ENCODE assay signal across 12 cellular contexts in the genomic region with DNA sequence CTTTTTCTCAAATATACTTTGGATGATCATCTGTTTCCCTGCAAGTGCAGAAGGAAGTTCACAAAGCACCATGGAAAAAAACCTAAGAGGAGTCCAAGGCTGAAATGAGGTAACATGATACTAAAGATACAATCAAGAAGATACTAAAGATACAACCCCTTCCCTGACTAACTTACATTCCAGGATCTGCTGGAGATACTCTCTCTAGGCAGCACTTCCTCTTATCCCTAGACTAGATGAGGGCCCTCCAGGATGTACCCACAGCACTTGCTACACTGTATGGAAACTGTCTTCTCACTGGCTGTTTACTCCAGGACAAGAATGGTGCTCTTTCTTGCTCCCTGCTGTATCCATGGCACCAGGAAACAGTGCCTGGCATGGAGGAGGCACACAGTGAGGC.
DNase-seq lines count a peak whose midpoint lies in the region; ATAC-seq, FAIRE-seq and TF ChIP-seq lines count a peak whose summit lies in the region.
"Had no signal": no experiment of that assay in that cellular context is flagged by ENCODE, and none has a peak within 500 bp of the region (broad histone marks: within the 10 kb centered on the region; RNA-seq: fewer than 3 reads in every experiment).

No MANE protein-coding gene starts in this region.

- H2BK120ac ChIP-seq in mesendoderm (ENCODE audit: low read depth, low read length): no peak overlapping the region

- H3K4me3 Mint-ChIP-seq in activated naive CD8-positive, alpha-beta T cell treated with anti-CD3 and anti-CD28 coated beads, Interleukin-2, amount 10 ng/mL, durations not matched to agents 7 days and 5 days: no peak overlapping the region
- no peak overlapping the region for H3K4me3 Mint-ChIP-seq in activated naive CD8-positive, alpha-beta T cell treated with anti-CD3 and anti-CD28 coated beads for 36 hours
- H3K4me3 Mint-ChIP-seq in CD14-positive monocyte: no peak overlapping the region
- H3K4me3 Mint-ChIP-seq: CD8-positive, alpha-beta memory T cell had no signal

- no peak overlapping the region for H3K4me3 ChIP-seq in mesendoderm (ENCODE audit: low read length)
- H3K4me3 ChIP-seq in left ventricle myocardium inferior: no peak overlapping the region

- H3K36me3 ChIP-seq in mesendoderm (ENCODE audit: control insufficient read depth, insufficient read depth, low read length) (no peaks in the 10 kb centered on the region), left ventricle myocardium inferior (no peaks in the 10 kb centered on the region)

- no peak overlapping the region for H3K56ac ChIP-seq in mesendoderm (ENCODE audit: low read length)

- no peaks in the 10 kb centered on the region for H3K4me1 ChIP-seq in mesendoderm (ENCODE audit: control insufficient read depth, low read depth, low read length)
- H3K4me1 ChIP-seq in left ventricle myocardium inferior: no peaks in the 10 kb centered on the region
- H3K4me1 ChIP-seq: Caco-2 had no signal

- DNase-seq in DMS53 (lab: John Stamatoyannopoulos, UW) (peak; percentile 42), DMS53 treated with DMSO at 0.1 percent for 48 hours (lab: John Stamatoyannopoulos, UW; ENCODE audit: unreplicated experiment) (no peak), mesendoderm (peak; percentile 9), urothelium cell line (ENCODE audit: low spot score) (no peak), left ventricle myocardium inferior (no peak), CD14-positive monocyte (ENCODE audit: low spot score) (no peak)
- DNase-seq in activated naive CD8-positive, alpha-beta T cell treated with anti-CD3 and anti-CD28 coated beads, Interleukin-2, amount 10 ng/mL, durations not matched to agents 7 days and 5 days: no peak
- DNase-seq in activated naive CD8-positive, alpha-beta T cell treated with anti-CD3 and anti-CD28 coated beads for 36 hours: no peak
- DNase-seq: Caco-2; CD8-positive, alpha-beta memory T cell; HCEC 1CT had no signal

- peaks cover 29% of the 10 kb centered on the region for H3K27me3 Mint-ChIP-seq in activated naive CD8-positive, alpha-beta T cell treated with anti-CD3 and anti-CD28 coated beads, Interleukin-2, amount 10 ng/mL, durations not matched to agents 7 days and 5 days
- peaks cover 32% of the 10 kb centered on the region for H3K27me3 Mint-ChIP-seq in activated naive CD8-positive, alpha-beta T cell treated with anti-CD3 and anti-CD28 coated beads for 36 hours
- H3K27me3 Mint-ChIP-seq in CD14-positive monocyte (ENCODE audit: low read depth in 3 of 3): peaks cover 17 to 32% (median 30%) of the 10 kb centered on the region in 3 donors

- no peak for ATAC-seq in activated naive CD8-positive, alpha-beta T cell treated with anti-CD3 and anti-CD28 coated beads, Interleukin-2, amount 10 ng/mL, durations not matched to agents 7 days and 5 days (ENCODE audit: low read depth)

- no peak overlapping the region for H2BK15ac ChIP-seq in mesendoderm (replicated peaks; ENCODE audit: low read depth)

- no peak overlapping the region for H4K5ac ChIP-seq in mesendoderm (ENCODE audit: low read length)

- H3K23ac ChIP-seq in mesendoderm (ENCODE audit: low read length): no peak overlapping the region

- H3K9me3 Mint-ChIP-seq in activated naive CD8-positive, alpha-beta T cell treated with anti-CD3 and anti-CD28 coated beads, Interleukin-2, amount 10 ng/mL, durations not matched to agents 7 days and 5 days: peaks cover 3% of the 10 kb centered on the region
- peaks cover 3% of the 10 kb centered on the region for H3K9me3 Mint-ChIP-seq in activated naive CD8-positive, alpha-beta T cell treated with anti-CD3 and anti-CD28 coated beads for 36 hours
- peaks cover 0 to 5% (median 0%) of the 10 kb centered on the region in 7 donors for H3K9me3 Mint-ChIP-seq in CD14-positive monocyte
- H3K9me3 Mint-ChIP-seq: CD8-positive, alpha-beta memory T cell had no signal

- no peaks in the 10 kb centered on the region for H3K79me2 ChIP-seq in mesendoderm (ENCODE audit: control insufficient read depth, insufficient read depth, low read length)

- no peak overlapping the region for H2BK5ac ChIP-seq in mesendoderm (ENCODE audit: low read length)

- H3K9me3 ChIP-seq in left ventricle myocardium inferior (replicated peaks): no peaks in the 10 kb centered on the region
- H3K9me3 ChIP-seq: Caco-2 had no signal

- H3K79me1 ChIP-seq in mesendoderm (ENCODE audit: low read length): no peaks in the 10 kb centered on the region

- peaks cover 3% of the 10 kb centered on the region for H3K36me3 Mint-ChIP-seq in activated naive CD8-positive, alpha-beta T cell treated with anti-CD3 and anti-CD28 coated beads, Interleukin-2, amount 10 ng/mL, durations not matched to agents 7 days and 5 days
- no peaks in the 10 kb centered on the region for H3K36me3 Mint-ChIP-seq in activated naive CD8-positive, alpha-beta T cell treated with anti-CD3 and anti-CD28 coated beads for 36 hours
- H3K36me3 Mint-ChIP-seq in CD14-positive monocyte: no peaks in the 10 kb centered on the region

- intact Hi-C loops in left ventricle myocardium inferior (cut with micrococcal nuclease): no loop called here
- intact Hi-C loops in CD14-positive monocyte (cut with micrococcal nuclease): no loop called here

- TF ChIP-seq CTCF in left ventricle myocardium inferior (IDR thresholded peaks at IDR 0.05; ENCODE audit: borderline replicate concordance) (no peak), CD14-positive monocyte (IDR thresholded peaks at IDR 0.05) (no peak)

- H3K27ac Mint-ChIP-seq in activated naive CD8-positive, alpha-beta T cell treated with anti-CD3 and anti-CD28 coated beads, Interleukin-2, amount 10 ng/mL, durations not matched to agents 7 days and 5 days: peak overlapping the region; percentile 15
- no peak overlapping the region for H3K27ac Mint-ChIP-seq in activated naive CD8-positive, alpha-beta T cell treated with anti-CD3 and anti-CD28 coated beads for 36 hours
- H3K27ac Mint-ChIP-seq in CD14-positive monocyte: peak overlapping the region in 1 of 7 donors; percentile 16
- H3K27ac Mint-ChIP-seq: CD8-positive, alpha-beta memory T cell had no signal

- POLR2A ChIA-PET in activated naive CD8-positive, alpha-beta T cell treated with anti-CD3 and anti-CD28 coated beads, Interleukin-2, amount 10 ng/mL, durations not matched to agents 7 days and 5 days (lab: Charles Lee): no interaction called here

- FAIRE-seq in urothelium cell line (lab: Jason Lieb, UNC): peak; percentile 66

- H4K8ac ChIP-seq in mesendoderm (ENCODE audit: low read depth, low read length): no peak overlapping the region

- H3K4me2 ChIP-seq in mesendoderm (ENCODE audit: low read length): no peak overlapping the region

- no peak overlapping the region for H3K18ac ChIP-seq in mesendoderm (ENCODE audit: low read length)

- no peak overlapping the region for H3K9ac ChIP-seq in mesendoderm (ENCODE audit: low read length)

- no peak overlapping the region for H3K4ac ChIP-seq in mesendoderm (ENCODE audit: low read depth, low read length)

- peaks cover 4% of the 10 kb centered on the region for H3K4me1 Mint-ChIP-seq in activated naive CD8-positive, alpha-beta T cell treated with anti-CD3 and anti-CD28 coated beads, Interleukin-2, amount 10 ng/mL, durations not matched to agents 7 days and 5 days
- peaks cover 9% of the 10 kb centered on the region for H3K4me1 Mint-ChIP-seq in activated naive CD8-positive, alpha-beta T cell treated with anti-CD3 and anti-CD28 coated beads for 36 hours
- peaks cover 14% of the 10 kb centered on the region for H3K4me1 Mint-ChIP-seq in CD14-positive monocyte

- H3K27me3 ChIP-seq in mesendoderm (ENCODE audit: insufficient read depth, low read length, poor library complexity) (no peaks in the 10 kb centered on the region), left ventricle myocardium inferior (ENCODE audit: low read depth) (peaks cover 47% of the 10 kb centered on the region)

- H3K27ac ChIP-seq in mesendoderm (ENCODE audit: low read depth, low read length) (no peak overlapping the region), left ventricle myocardium inferior (replicated peaks) (no peak overlapping the region)
- H3K27ac ChIP-seq: 22Rv1 had no signal

- no peak overlapping the region for H2AK5ac ChIP-seq in mesendoderm (ENCODE audit: low read length)

Comparison
In these comparisons a context has a peak if more than half of its experiments do, and no peak if none do; other contexts are left out.
1. DNase-seq: peak in DMS53 (single experiment) and mesendoderm (single experiment); none in DMS53 treated with DMSO at 0.1 percent for 48 hours (single experiment), activated naive CD8-positive, alpha-beta T cell treated with anti-CD3 and anti-CD28 coated beads, Interleukin-2, amount 10 ng/mL, durations not matched to agents 7 days and 5 days (single experiment), activated naive CD8-positive, alpha-beta T cell treated with anti-CD3 and anti-CD28 coated beads for 36 hours (single experiment), urothelium cell line (single experiment), left ventricle myocardium inferior (single experiment) and CD14-positive monocyte (single experiment).